ENCODE assay signal across 8 cellular contexts in genomic region chr11:46845440-46845739, GRCh38. TPM values are rescaled to one million over a fixed set of nuclear protein-coding genes. Genes with fewer than 3 reads are reported as not detected.
A peak's percentile ranks its signal among the peaks of the same experiment; 100 is the strongest.
DNase-seq lines count a peak whose midpoint lies in the region; ATAC-seq and TF ChIP-seq lines count a peak whose summit lies in the region.

No MANE protein-coding gene starts in this region.

- TF ChIP-seq EP300 in SK-N-SH (IDR thresholded peaks at IDR 0.05; ENCODE audit: borderline replicate concordance in 1 of 2, low read depth in 1 of 2, low read length in 1 of 2) = no peak

- DNase-seq in T-helper 2 cell treated with Interferon-gamma antibody and Interleukin-4, amounts not matched to agents 5 μg/mL and 100 μg/mL, for 36 hours (ENCODE audit: low spot score) = no peak
- DNase-seq in T-helper 2 cell (no peak), SK-N-SH (no peak), glutamatergic neuron (no peak), COLO668 (lab: John Stamatoyannopoulos, UW; ENCODE audit: unreplicated experiment) (no peak), iPS-NIHi7 (ENCODE audit: extremely low spot score) (no peak)

- peaks cover 57% of the 10 kb centered on the region for H3K79me2 ChIP-seq in SK-N-SH (ENCODE audit: insufficient read depth)

- H3K9me3 ChIP-seq in SK-N-SH = no peaks in the 10 kb centered on the region

- no peak for TF ChIP-seq RAD21 in SK-N-SH (IDR thresholded peaks at IDR 0.05; ENCODE audit: low read length)

- POLR2A ChIA-PET in SK-N-SH (lab: Yijun Ruan, JAX) = no interaction called here

- H3K27me3 Mint-ChIP-seq in T-helper 2 cell treated with Interferon-gamma antibody and Interleukin-4, amounts not matched to agents 5 μg/mL and 100 μg/mL, for 36 hours (ENCODE audit: low read depth) = no peaks in the 10 kb centered on the region
- H3K27me3 Mint-ChIP-seq in glutamatergic neuron (ENCODE audit: unreplicated experiment) = peaks cover 6% of the 10 kb centered on the region

- peaks cover 29% of the 10 kb centered on the region; the same call in 1 of the 2 replicates for H4K20me1 ChIP-seq in SK-N-SH (ENCODE audit: insufficient read depth)

- H2AFZ ChIP-seq in SK-N-SH (ENCODE audit: low read depth) = peak overlapping the region; percentile 61

- 0% methylated on average over 5 of the region's 12 CpGs for WGBS in SK-N-SH (ENCODE audit: low lambda C conversion rate)

- no peaks in the 10 kb centered on the region for H3K9me3 Mint-ChIP-seq in T-helper 2 cell treated with Interferon-gamma antibody and Interleukin-4, amounts not matched to agents 5 μg/mL and 100 μg/mL, for 36 hours
- H3K9me3 Mint-ChIP-seq in glutamatergic neuron (ENCODE audit: unreplicated experiment) = no peaks in the 10 kb centered on the region

- H3K27ac ChIP-seq in SK-N-SH (ENCODE audit: low read depth in 2 of 2, low read length in 1 of 2) = peak overlapping the region; percentile 46 to 71
- peak overlapping the region in 20 of 21 experiments; percentile 74 to 93 (median 85) for H3K27ac ChIP-seq in skin epidermis

- H3K4me1 Mint-ChIP-seq in T-helper 2 cell treated with Interferon-gamma antibody and Interleukin-4, amounts not matched to agents 5 μg/mL and 100 μg/mL, for 36 hours (ENCODE audit: low read depth) = peaks cover 38% of the 10 kb centered on the region
- peaks cover 4% of the 10 kb centered on the region for H3K4me1 Mint-ChIP-seq in glutamatergic neuron (ENCODE audit: low read depth, unreplicated experiment)

- H3F3A ChIP-seq in SK-N-SH (replicated peaks; ENCODE audit: insufficient read depth) = peaks cover 6% of the 10 kb centered on the region

- H3K4me3 ChIP-seq in SK-N-SH (ENCODE audit: low read depth in 2 of 2, low read length in 1 of 2) (peak overlapping the region; percentile 72 to 92), skin epidermis (peak overlapping the region; percentile 57 to 100 (median 82))

- peak overlapping the region; percentile 93 for H3K4me3 Mint-ChIP-seq in T-helper 2 cell treated with Interferon-gamma antibody and Interleukin-4, amounts not matched to agents 5 μg/mL and 100 μg/mL, for 36 hours
- peak overlapping the region; percentile 87 for H3K4me3 Mint-ChIP-seq in glutamatergic neuron (ENCODE audit: unreplicated experiment)

- H3K36me3 Mint-ChIP-seq in T-helper 2 cell treated with Interferon-gamma antibody and Interleukin-4, amounts not matched to agents 5 μg/mL and 100 μg/mL, for 36 hours (ENCODE audit: low read depth) = peaks cover 19% of the 10 kb centered on the region
- no peaks in the 10 kb centered on the region for H3K36me3 Mint-ChIP-seq in glutamatergic neuron (ENCODE audit: unreplicated experiment)

- no peaks in the 10 kb centered on the region for H3K9me2 ChIP-seq in SK-N-SH

- peaks cover 0 to 7% of the 10 kb centered on the region in 2 experiments; a peak in 2 of 4 replicates for H3K4me1 ChIP-seq in SK-N-SH (ENCODE audit: control insufficient read depth in 1 of 2, insufficient read depth in 2 of 2, low read depth in 1 of 2, low read length in 1 of 2)

- CTCF ChIA-PET in SK-N-SH (lab: Yijun Ruan, JAX) = interaction anchor here (0.9 to 2.6 kb wide), 3 partner anchors 11 to 308 kb away, joined by 3 to 10 read pairs (median 3); no protein-coding TSS in a partner anchor

- peak overlapping the region; percentile 89 for H3K27ac Mint-ChIP-seq in T-helper 2 cell treated with Interferon-gamma antibody and Interleukin-4, amounts not matched to agents 5 μg/mL and 100 μg/mL, for 36 hours
- peak overlapping the region; percentile 77 for H3K27ac Mint-ChIP-seq in glutamatergic neuron (ENCODE audit: unreplicated experiment)

- ATAC-seq in HG02571 (IDR thresholded peaks at IDR 0.05; ENCODE audit: unreplicated experiment) = no peak

- H3K4me2 ChIP-seq in SK-N-SH = peak overlapping the region; percentile 95

- H3K36me3 ChIP-seq in SK-N-SH (replicated peaks in 1 of 2; ENCODE audit: control insufficient read depth in 1 of 2, insufficient read depth in 2 of 2, low read length in 1 of 2) = peaks cover 0 to 10% of the 10 kb centered on the region in 2 experiments

- no peak for TF ChIP-seq CTCF in SK-N-SH (IDR thresholded peaks at IDR 0.05)
- TF ChIP-seq CTCF in glutamatergic neuron (IDR thresholded peaks at IDR 0.05; ENCODE audit: partially characterized antibody, unreplicated experiment) = no peak

- H3K9ac ChIP-seq in SK-N-SH = peak overlapping the region; percentile 84

- no peaks in the 10 kb centered on the region for H3K27me3 ChIP-seq in SK-N-SH (ENCODE audit: insufficient read depth)

TF ChIP-seq in SK-N-SH, 30 proteins besides CTCF, POLR2A, EP300 and RAD21:
- TF ChIP-seq NRF1 (IDR thresholded peaks at IDR 0.05; ENCODE audit: low read depth, low read length) = no peak
- TF ChIP-seq NFIC (IDR thresholded peaks at IDR 0.05; ENCODE audit: borderline replicate concordance) = no peak
- no peak for TF ChIP-seq FOXM1 (IDR thresholded peaks at IDR 0.05; ENCODE audit: low read depth)
- TF ChIP-seq TEAD4 (IDR thresholded peaks at IDR 0.05; ENCODE audit: borderline replicate concordance, insufficient read depth) = no peak
- no peak for TF ChIP-seq REST (IDR thresholded peaks at IDR 0.05; ENCODE audit: low read depth, low read length)
- no peak for TF ChIP-seq POLR2AphosphoS5 (IDR thresholded peaks at IDR 0.05; ENCODE audit: low read depth, low read length)
- TF ChIP-seq PBX3 (IDR thresholded peaks at IDR 0.05) = no peak
- TF ChIP-seq RXRA (IDR thresholded peaks at IDR 0.05; ENCODE audit: borderline replicate concordance, low read depth) = no peak

RNA-seq across cellular contexts. Expression of gene CKAP5, which starts 0.7 kb away (rescaled TPM):
- 51.7 and 63.7 TPM in 2 replicates for polyA plus RNA-seq in SK-N-SH (2012; rRNA removed)
- polyA plus RNA-seq in SK-N-SH (2012; cell fraction: cytosol; rRNA removed) = 52.2 and 55.7 TPM in 2 replicates
- polyA plus RNA-seq in SK-N-SH (2012; cell fraction: nucleus; rRNA removed) = 43.2 and 77.8 TPM in 2 replicates
- 193 TPM for total RNA-seq in glutamatergic neuron (ENCODE audit: unreplicated experiment)
